Comparison of ENCODE assay signal across 11 cellular contexts in genomic region chr12:124869011-124869665, GRCh38. TPM values are rescaled to one million over a fixed set of nuclear protein-coding genes. Genes with fewer than 3 reads are reported as not detected.
DNase-seq lines count a peak whose midpoint lies in the region; ATAC-seq, FAIRE-seq and TF ChIP-seq lines count a peak whose summit lies in the region.
"Had no signal": no experiment of that assay in that cellular context is flagged by ENCODE, and none has a peak within 500 bp of the region (broad histone marks: within the 10 kb centered on the region; RNA-seq: fewer than 3 reads in every experiment).

No MANE protein-coding gene starts in this region.

- ATAC-seq in left lung = peak; percentile 63

- TF ChIP-seq CTCF in left lung (IDR thresholded peaks at IDR 0.05) = no peak
- no peak for TF ChIP-seq CTCF in kidney (IDR thresholded peaks at IDR 0.05; ENCODE audit: borderline replicate concordance, extremely low read depth, insufficient read depth)

- no peak for FAIRE-seq in kidney (lab: Jason Lieb, UNC)

- intact Hi-C loops in left lung (cut with DNase I) = no loop called here
- intact Hi-C loops in kidney (cut with DNase I) = no loop called here

- H3K4me1 ChIP-seq in left lung (peaks cover 0 to 45% of the 10 kb centered on the region in 2 donors), kidney (ENCODE audit: control insufficient read depth in 1 of 2, insufficient read depth in 1 of 2, low read depth in 1 of 2, low read length in 2 of 2) (peaks cover 2% of the 10 kb centered on the region in 2 donors)
- H3K4me1 ChIP-seq: testis had no signal

- H3K4me3 ChIP-seq in H7 (ENCODE audit: insufficient read depth, low read depth, low read length) (no peak overlapping the region), left lung (peak overlapping the region in 1 of 2 donors; percentile 21), kidney (ENCODE audit: low read length in 2 of 2) (no peak overlapping the region)
- H3K4me3 ChIP-seq: testis had no signal

- H3K27me3 ChIP-seq in H7 (ENCODE audit: control insufficient read depth, insufficient read depth, low read length) (no peaks in the 10 kb centered on the region), left lung (no peaks in the 10 kb centered on the region)
- H3K27me3 ChIP-seq: testis had no signal

- H3K27ac ChIP-seq in left lung (peak overlapping the region; percentile 39 to 83), kidney (ENCODE audit: low read depth in 2 of 2, low read length in 2 of 2) (no peak overlapping the region)
- H3K27ac ChIP-seq: testis had no signal

- peak; percentile 72 for DNase-seq in Ammon's horn (ENCODE audit: low spot score)
- peak; percentile 79 for DNase-seq in H7
- peak; percentile 77 for DNase-seq in UCSD-AML1 (lab: John Stamatoyannopoulos, UW; ENCODE audit: unreplicated experiment)
- DNase-seq in left lung = peak in 1 of 2 donors; percentile 61
- DNase-seq in dedifferentiated amniotic fluid mesenchymal stem cell (ENCODE audit: extremely low spot score) = no peak
- no peak for DNase-seq in activated CD4-positive, alpha-beta T cell treated with anti-CD3 and anti-CD28 coated beads, Interleukin-2, amount 50 U/mL, for 1 hour
- no peak for DNase-seq in mucosa of gallbladder (ENCODE audit: low spot score)
- DNase-seq in kidney = no peak
- DNase-seq: CD4-positive, CD25-positive, alpha-beta regulatory T cell; T-cell; testis had no signal

- H3K9me3 ChIP-seq in left lung (no peaks in the 10 kb centered on the region), kidney (ENCODE audit: control insufficient read depth in 1 of 2, low read length in 2 of 2) (no peaks in the 10 kb centered on the region)
- H3K9me3 ChIP-seq: testis had no signal

- H3K36me3 ChIP-seq in H7 (replicated peaks; ENCODE audit: control insufficient read depth, insufficient read depth, low read length) (no peaks in the 10 kb centered on the region), left lung (no peaks in the 10 kb centered on the region), kidney (ENCODE audit: control insufficient read depth in 1 of 2, insufficient read depth in 2 of 2, low read length in 2 of 2) (no peaks in the 10 kb centered on the region)

- H3K9ac ChIP-seq in kidney (ENCODE audit: low read length in 2 of 2) = no peak overlapping the region

RNA-seq across cellular contexts. Expression of gene SCARB1, which starts 5.5 kb away (rescaled TPM):
- total RNA-seq in H7 (2014; rRNA removed; shearing (Covaris generic)) = 44.9 and 45.1 TPM in 2 replicates
- total RNA-seq in left lung (10 to 100 TPM; 23.5 to 36.5 TPM), mucosa of gallbladder (102 TPM), kidney (13.2 TPM)
- 12.3 TPM for polyA plus RNA-seq in kidney (ENCODE audit: insufficient read depth, low read depth, low replicate concordance)

RNA-seq across cellular contexts. Expression of gene UBC, which starts 45.3 kb away (rescaled TPM):
- 1,051 and 1,131 TPM in 2 replicates for total RNA-seq in H7 (2014; rRNA removed; shearing (Covaris generic))
- total RNA-seq in left lung (1,000 to 10,000 TPM in 1 of 2 donors, 100 to 1,000 TPM in 1; 933 to 1,095 TPM), mucosa of gallbladder (1,032 TPM), kidney (1,132 TPM)
- polyA plus RNA-seq in kidney (ENCODE audit: insufficient read depth, low read depth, low replicate concordance) = 952 TPM

Comparison
In these comparisons a context has a peak if more than half of its experiments do, and no peak if none do; other contexts are left out.
1. DNase-seq: peak in Ammon's horn (single experiment), H7 (single experiment) and UCSD-AML1 (single experiment); none in dedifferentiated amniotic fluid mesenchymal stem cell (single experiment), activated CD4-positive, alpha-beta T cell treated with anti-CD3 and anti-CD28 coated beads, Interleukin-2, amount 50 U/mL, for 1 hour (single experiment), mucosa of gallbladder (single experiment) and kidney (single experiment).
2. H3K27ac ChIP-seq: peak in left lung (2 of 2); none in kidney (0 of 2).